Comparison of ENCODE assay signal across 1 cellular context in genomic region chrX:47197526-47197925, GRCh38.
TF ChIP-seq lines count a peak whose summit lies in the region.

No MANE protein-coding gene starts in this region.

TF ChIP-seq in GM23338, 12 proteins besides CTCF, POLR2A, EP300 and RAD21 (continued from another document):
- TF ChIP-seq REST (IDR thresholded peaks at IDR 0.05; ENCODE audit: unreplicated experiment) (no peak), ZNF114 (CRISPR knock-in tag; IDR thresholded peaks at IDR 0.05) (no peak), JUNB (IDR thresholded peaks at IDR 0.05; ENCODE audit: unreplicated experiment) (no peak), EZH2phosphoT487 (IDR thresholded peaks at IDR 0.05; ENCODE audit: unreplicated experiment) (no peak), ZNF462 (CRISPR knock-in tag; IDR thresholded peaks at IDR 0.05) (no peak), POLR2AphosphoS5 (IDR thresholded peaks at IDR 0.05; ENCODE audit: low read depth) (no peak)
TF ChIP-seq in GM23338: peak in this region for 0.
